8 cellular contexts compared by ENCODE assay signal in genomic region chr6:3162565-3163247, GRCh38. TPM values are rescaled to one million over a fixed set of nuclear protein-coding genes. Genes with fewer than 3 reads are reported as not detected.
DNase-seq lines count a peak whose midpoint lies in the region; ATAC-seq and TF ChIP-seq lines count a peak whose summit lies in the region.

No MANE protein-coding gene starts in this region.

- H3K4me3 Mint-ChIP-seq in CD4-positive, alpha-beta T cell = peak overlapping the region; percentile 85

- peaks cover 32% of the 10 kb centered on the region for H3K4me1 ChIP-seq in mesodermal cell (ENCODE audit: control insufficient read depth, insufficient read depth, low read length, poor library complexity, severe bottlenecking)

- no peaks in the 10 kb centered on the region for H3K36me3 Mint-ChIP-seq in CD4-positive, alpha-beta T cell (ENCODE audit: low read depth)

- peak overlapping the region; percentile 55 for H3K4me3 ChIP-seq in mesodermal cell (ENCODE audit: extremely low read depth, insufficient read depth, low read length, poor library complexity, severe bottlenecking)

- 0% methylated on average over 37 to 46 of the region's 74 CpGs for WGBS in mesodermal cell (ENCODE audit: insufficient coverage in 2 of 2), 2 experiments

- DNase-seq in CD4-positive, alpha-beta T cell = peak; percentile 22 to 62 (median 40)
- DNase-seq in NOMO-1 (lab: John Stamatoyannopoulos, UW; ENCODE audit: unreplicated experiment in 2 of 2) (peak; percentile 71 to 77), epidermal melanocyte (ENCODE audit: insufficient read length, low spot score) (peak; percentile 82)
- DNase-seq in activated CD8-positive, alpha-beta memory T cell treated with anti-CD3 and anti-CD28 coated beads, Interleukin-2, amount 50 U/mL, for 4 hours = peak; percentile 64
- peak; percentile 11 for DNase-seq in stimulated activated CD8-positive, alpha-beta memory T cell treated with anti-CD3 and anti-CD28 coated beads, Interleukin-7, amount 100 ng/mL, for 24 hours (ENCODE audit: low read depth)

- no peaks in the 10 kb centered on the region for H3K36me3 ChIP-seq in mesodermal cell (ENCODE audit: control insufficient read depth, insufficient read depth, low read length)

- intact Hi-C loops in CD4-positive, alpha-beta T cell (cut with DNase I, micrococcal nuclease) = loop anchor here (5.0 to 10.0 kb wide), 4 partner anchors 65 to 398 kb away; partner anchors contain the start of genes PSMG4 (in 1 of the 2), RIPK1 (in 1 of the 2), TUBB2B (in 1 of the 2) and WRNIP1 (in 1 of the 2)

- peaks cover 46% of the 10 kb centered on the region for H3K4me1 Mint-ChIP-seq in CD4-positive, alpha-beta T cell (ENCODE audit: low read depth)

- H3K9me3 Mint-ChIP-seq in CD4-positive, alpha-beta T cell = no peaks in the 10 kb centered on the region

- ATAC-seq in CD4-positive, alpha-beta T cell (ENCODE audit: poor library complexity) = peak; percentile 54
- ATAC-seq in GM19372 (IDR thresholded peaks at IDR 0.05; ENCODE audit: low read depth, unreplicated experiment) (peak; percentile 71), HG03460 (IDR thresholded peaks at IDR 0.05; ENCODE audit: unreplicated experiment) (peak; percentile 64)

- no peaks in the 10 kb centered on the region for H3K9me3 ChIP-seq in CD4-positive, alpha-beta T cell (ENCODE audit: control insufficient read depth, low read length)
- no peaks in the 10 kb centered on the region for H3K9me3 ChIP-seq in mesodermal cell (ENCODE audit: control insufficient read depth, low read length)

- H3K27me3 ChIP-seq in CD4-positive, alpha-beta T cell (ENCODE audit: control insufficient read depth, insufficient read depth, low read length) = no peaks in the 10 kb centered on the region

- H3K27ac Mint-ChIP-seq in CD4-positive, alpha-beta T cell = peak overlapping the region; percentile 87

- H3K27me3 Mint-ChIP-seq in CD4-positive, alpha-beta T cell = peaks cover 10% of the 10 kb centered on the region

- CTCF ChIA-PET in CD4-positive, alpha-beta T cell (lab: Charles Lee) = interaction anchor here (0.6 to 1.3 kb wide), 2 partner anchors 52 to 89 kb away, joined by 3 to 9 read pairs; no protein-coding TSS in a partner anchor

- H3K27ac ChIP-seq in CD4-positive, alpha-beta T cell (ENCODE audit: low read depth, low read length) = peak overlapping the region; percentile 35
- peak overlapping the region; percentile 88 for H3K27ac ChIP-seq in mesodermal cell (ENCODE audit: low read depth, low read length, severe bottlenecking)

- POLR2A ChIA-PET in CD4-positive, alpha-beta T cell (lab: Charles Lee) = interaction anchor here (0.6 to 1.1 kb wide), 2 partner anchors 172 to 797 kb away, joined by 3 to 4 read pairs; no protein-coding TSS in a partner anchor

- TF ChIP-seq CTCF in CD4-positive, alpha-beta T cell (IDR thresholded peaks at IDR 0.05) = no peak

RNA-seq across cellular contexts. Expression of gene TUBB2A, which starts 5.4 kb away (rescaled TPM):
- 10 to 100 TPM; 54.3 to 58.5 TPM for total RNA-seq in CD4-positive, alpha-beta T cell
- 172 TPM for polyA plus RNA-seq in mesodermal cell (2013, experiment 1 of 2)
- polyA plus RNA-seq in mesodermal cell (2013, experiment 2 of 2) = 143 TPM

RNA-seq across cellular contexts. Expression of gene BPHL, which starts 44.2 kb away (rescaled TPM):
- 1 to 10 TPM; 5.2 to 5.7 TPM for total RNA-seq in CD4-positive, alpha-beta T cell
- 23.3 TPM for polyA plus RNA-seq in mesodermal cell (2013, experiment 1 of 2)
- 21.1 TPM for polyA plus RNA-seq in mesodermal cell (2013, experiment 2 of 2)

Comparison
In these comparisons a context has a peak if more than half of its experiments do, and no peak if none do; other contexts are left out.
1. Peak in every context shown above with its lines: DNase-seq, ATAC-seq, H3K4me3 ChIP-seq and H3K27ac ChIP-seq.
2. DNase-seq: peak in every context shown above with its lines; median percentile 82 in epidermal melanocyte; 74 in NOMO-1; 64 in activated CD8-positive, alpha-beta memory T cell treated with anti-CD3 and anti-CD28 coated beads, Interleukin-2, amount 50 U/mL, for 4 hours; 40 in CD4-positive, alpha-beta T cell; 11 in stimulated activated CD8-positive, alpha-beta memory T cell treated with anti-CD3 and anti-CD28 coated beads, Interleukin-7, amount 100 ng/mL, for 24 hours.